Comparison of ENCODE assay signal across 1 cellular context in the genomic region with DNA sequence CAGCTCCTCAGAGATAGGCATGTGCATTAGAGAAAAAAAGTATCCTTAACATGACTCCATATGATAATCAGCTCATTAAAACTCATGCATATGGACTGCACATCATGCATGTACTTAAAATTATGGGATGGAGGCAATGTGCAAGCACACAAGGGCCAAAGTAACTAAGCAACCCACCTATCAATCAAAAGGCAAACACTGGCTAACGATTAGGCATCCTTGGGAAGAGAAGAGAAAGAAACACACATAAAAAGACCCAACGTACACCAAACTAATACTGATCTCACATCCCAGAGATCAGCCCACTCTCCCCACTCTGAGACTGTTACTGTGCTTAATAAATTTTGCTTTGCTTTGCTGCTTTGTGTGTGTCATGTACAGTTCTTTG. TPM values are rescaled to one million over a fixed set of nuclear protein-coding genes. Genes with fewer than 3 reads are reported as not detected.
"Had no signal": no experiment of that assay in that cellular context is flagged by ENCODE, and none has a peak within 500 bp of the region (broad histone marks: within the 10 kb centered on the region; RNA-seq: fewer than 3 reads in every experiment).

No MANE protein-coding gene starts in this region.

RNA-seq across cellular contexts. Expression of a gene that starts 4.9 kb away (rescaled TPM):
- polyA plus RNA-seq: adipose tissue had no signal
